ENCODE assay signal across 1 cellular context in genomic region chr6:150568560-150568959, GRCh38.
TF ChIP-seq lines count a peak whose summit lies in the region.

No MANE protein-coding gene starts in this region.

TF ChIP-seq in HepG2, 621 proteins besides CTCF, POLR2A, EP300 and RAD21 (continued from another document and continues in another):
- no peak for TF ChIP-seq ZXDC (CRISPR knock-in tag; IDR thresholded peaks at IDR 0.05)
- peak; percentile 88 for TF ChIP-seq SALL1 (CRISPR knock-in tag; IDR thresholded peaks at IDR 0.05)
- no peak for TF ChIP-seq ZNF431 (CRISPR knock-in tag; IDR thresholded peaks at IDR 0.05; ENCODE audit: borderline replicate concordance, low read depth)
- TF ChIP-seq ETV6 (CRISPR knock-in tag; conservative IDR thresholded peaks at IDR 0.05), result no peak
- TF ChIP-seq RXRB (CRISPR knock-in tag; IDR thresholded peaks at IDR 0.05; ENCODE audit: borderline replicate concordance), result peak; percentile 32; the same call in 1 of the 2 replicates
- TF ChIP-seq RFXANK (CRISPR knock-in tag; IDR thresholded peaks at IDR 0.05), result 0 out of 2 replicates have a peak, but pooled peaks have one; percentile 50
- no peak for TF ChIP-seq SIX4 (CRISPR knock-in tag; IDR thresholded peaks at IDR 0.05)
- no peak for TF ChIP-seq FOXO1 (CRISPR knock-in tag; IDR thresholded peaks at IDR 0.05)
- TF ChIP-seq RXRA (CRISPR knock-in tag; IDR thresholded peaks at IDR 0.05), result no peak
- TF ChIP-seq HNF4A (CRISPR knock-in tag; IDR thresholded peaks at IDR 0.05), result peak; percentile 77
- TF ChIP-seq ZUFSP (CRISPR knock-in tag; IDR thresholded peaks at IDR 0.05; ENCODE audit: borderline replicate concordance), result no peak
- no peak for TF ChIP-seq SIN3A (IDR thresholded peaks at IDR 0.05; ENCODE audit: borderline replicate concordance, low read depth, low read length)
- 0 out of 2 replicates have a peak, but pooled peaks have one; percentile 16 for TF ChIP-seq ZMYM3 (CRISPR knock-in tag; IDR thresholded peaks at IDR 0.05)
- no peak for TF ChIP-seq MED8 (CRISPR knock-in tag; IDR thresholded peaks at IDR 0.05; ENCODE audit: insufficient replicate concordance)
- no peak for TF ChIP-seq SNAPC5 (CRISPR knock-in tag; IDR thresholded peaks at IDR 0.05; ENCODE audit: borderline replicate concordance)
- no peak for TF ChIP-seq HNF1A (IDR thresholded peaks at IDR 0.05; ENCODE audit: low read depth)
- TF ChIP-seq HNF1A (CRISPR knock-in tag; IDR thresholded peaks at IDR 0.05; ENCODE audit: borderline replicate concordance), result no peak
- no peak for TF ChIP-seq ZNF101 (CRISPR knock-in tag; IDR thresholded peaks at IDR 0.05; ENCODE audit: borderline replicate concordance, low read depth)
- TF ChIP-seq ZNF772 (CRISPR knock-in tag; IDR thresholded peaks at IDR 0.05), result peak; percentile 57; the same call in 1 of the 2 replicates
- TF ChIP-seq FOXA3 (CRISPR knock-in tag; IDR thresholded peaks at IDR 0.05), result 0 out of 2 replicates have a peak, but pooled peaks have one; percentile 7
- 0 out of 2 replicates have a peak, but pooled peaks have one; percentile 26 for TF ChIP-seq ZBTB43 (CRISPR knock-in tag; conservative IDR thresholded peaks at IDR 0.05)
- TF ChIP-seq IKZF4 (CRISPR knock-in tag; IDR thresholded peaks at IDR 0.05; ENCODE audit: borderline replicate concordance, low read depth, not compliant biosample characterization), result no peak
- no peak for TF ChIP-seq ZNF362 (CRISPR knock-in tag; IDR thresholded peaks at IDR 0.05; ENCODE audit: borderline replicate concordance)
- no peak for TF ChIP-seq ADNP (CRISPR knock-in tag; IDR thresholded peaks at IDR 0.05)
- TF ChIP-seq HNRNPLL (IDR thresholded peaks at IDR 0.05; ENCODE audit: low read depth, low read length, poor library complexity, severe bottlenecking), result no peak
- TF ChIP-seq ELF3 (CRISPR knock-in tag; IDR thresholded peaks at IDR 0.05), result no peak
- TF ChIP-seq ZNF501 (CRISPR knock-in tag; IDR thresholded peaks at IDR 0.05), result 0 out of 2 replicates have a peak, but pooled peaks have one; percentile 40
- TF ChIP-seq TFAP4 (IDR thresholded peaks at IDR 0.05; ENCODE audit: borderline replicate concordance, low read depth), result no peak
- TF ChIP-seq NCOR1 (IDR thresholded peaks at IDR 0.05; ENCODE audit: borderline replicate concordance, low read length), result no peak
- no peak for TF ChIP-seq ZNF292 (CRISPR knock-in tag; IDR thresholded peaks at IDR 0.05; ENCODE audit: borderline replicate concordance, low read depth)
- TF ChIP-seq ZFP41 (CRISPR knock-in tag; IDR thresholded peaks at IDR 0.05; ENCODE audit: borderline replicate concordance), result no peak
- TF ChIP-seq TCF12 (IDR thresholded peaks at IDR 0.05), result no peak
- no peak for TF ChIP-seq TCF12 (CRISPR knock-in tag; IDR thresholded peaks at IDR 0.05)
- TF ChIP-seq MED1 (CRISPR knock-in tag; IDR thresholded peaks at IDR 0.05), result 0 out of 2 replicates have a peak, but pooled peaks have one; percentile 24
- TF ChIP-seq ATF2 (CRISPR knock-in tag; IDR thresholded peaks at IDR 0.05), result no peak
- TF ChIP-seq ZNF713 (CRISPR knock-in tag; IDR thresholded peaks at IDR 0.05), result no peak
- no peak for TF ChIP-seq ZNF275 (CRISPR knock-in tag; IDR thresholded peaks at IDR 0.05; ENCODE audit: borderline replicate concordance)
- no peak for TF ChIP-seq SMARCC2 (IDR thresholded peaks at IDR 0.05)
- no peak for TF ChIP-seq ZNF576 (CRISPR knock-in tag; IDR thresholded peaks at IDR 0.05)
- no peak for TF ChIP-seq CENPBD1 (CRISPR knock-in tag; IDR thresholded peaks at IDR 0.05; ENCODE audit: borderline replicate concordance, low read depth)
- no peak for TF ChIP-seq TERF1 (CRISPR knock-in tag; IDR thresholded peaks at IDR 0.05)
- no peak for TF ChIP-seq ZFP91 (CRISPR knock-in tag; IDR thresholded peaks at IDR 0.05; ENCODE audit: borderline replicate concordance)
- no peak for TF ChIP-seq GABPB1 (CRISPR knock-in tag; IDR thresholded peaks at IDR 0.05)
- no peak for TF ChIP-seq ZNF619 (CRISPR knock-in tag; IDR thresholded peaks at IDR 0.05)
- TF ChIP-seq MAFK (conservative IDR thresholded peaks at IDR 0.05 in 1 of 2, IDR thresholded peaks at IDR 0.05 in 1 of 2; ENCODE audit: low read length in 2 of 2), result no peak
- no peak for TF ChIP-seq FOXP1 (IDR thresholded peaks at IDR 0.05)
- TF ChIP-seq FOXP1 (CRISPR knock-in tag; IDR thresholded peaks at IDR 0.05), result peak; percentile 17
